ENCODE assay signal across 20 cellular contexts in the genomic region with DNA sequence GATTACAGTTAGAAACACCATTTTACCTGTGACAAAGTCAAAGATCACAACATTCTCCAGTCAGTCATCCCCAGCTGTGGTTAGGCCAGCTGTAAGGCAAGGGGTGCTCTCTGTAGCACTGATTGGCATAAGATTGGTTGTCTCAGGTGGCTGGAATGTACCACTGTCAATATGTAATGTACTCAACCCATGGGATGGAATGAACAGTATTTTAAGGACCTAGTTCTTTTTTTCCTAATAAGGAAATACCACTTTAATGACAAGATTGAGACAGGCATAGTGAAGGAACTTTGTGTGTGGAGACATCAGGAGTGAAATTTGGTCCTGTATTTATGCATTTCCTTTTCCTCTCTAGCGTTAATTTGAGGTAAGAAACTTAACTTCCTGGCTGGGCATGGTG.
"Had no signal": no experiment of that assay in that cellular context is flagged by ENCODE, and none has a peak within 500 bp of the region (broad histone marks: within the 10 kb centered on the region; RNA-seq: fewer than 3 reads in every experiment).

No MANE protein-coding gene starts in this region.

- H3K27ac ChIP-seq: gastrocnemius medialis, heart left ventricle, thyroid gland had no signal

- ATAC-seq: activated CD4-positive, CD25-positive, alpha-beta regulatory T cell treated with anti-CD3 and anti-CD28 coated beads, Interleukin-2, amount 50 U/mL, for 24 hours; activated naive CD8-positive, alpha-beta T cell treated with anti-CD3 and anti-CD28 coated beads, Interleukin-2, amount 50 U/mL, for 24 hours; gastrocnemius medialis; heart left ventricle had no signal

- H3K4me3 ChIP-seq: gastrocnemius medialis, heart left ventricle, lung, thyroid gland had no signal

- DNase-seq: activated CD8-positive, alpha-beta memory T cell treated with anti-CD3 and anti-CD28 coated beads for 24 hours; activated CD8-positive, alpha-beta memory T cell treated with anti-CD3 and anti-CD28 coated beads, Interleukin-2, amount 50 U/mL, for 48 hours; activated effector memory CD4-positive, alpha-beta T cell treated with Interleukin-2 at 50 U/mL for 16 hours; activated naive CD4-positive, alpha-beta T cell treated with anti-CD3 and anti-CD28 coated beads, Interleukin-2, amount 10 ng/mL, durations not matched to agents 7 days and 5 days; activated naive CD8-positive, alpha-beta T cell treated with anti-CD3 and anti-CD28 coated beads, Interleukin-2, amount 50 U/mL, for 24 hours; activated T-cell treated with anti-CD3 and anti-CD28 coated beads, Interleukin-2, amount 50 U/mL, for 48 hours; anterior cingulate cortex; effector CD4-positive, alpha-beta T cell; gastrocnemius medialis; heart left ventricle; nephron progenitor cell; nucleus accumbens; retina; stimulated activated CD4-positive, alpha-beta T cell treated with anti-CD3 and anti-CD28 coated beads, Interleukin-12 subunit alpha, Interleukin-12 subunit beta, amount 100 ng/mL, for 4 hours; stimulated activated CD4-positive, alpha-beta T cell treated with anti-CD3 and anti-CD28 coated beads, Interleukin-1b, Interleukin-23, amount 100 ng/mL, for 48 hours; stimulated activated CD8-positive, alpha-beta memory T cell treated with anti-CD3 and anti-CD28 coated beads, Interleukin-4, amount 100 ng/mL, for 48 hours; stimulated activated naive CD4-positive, alpha-beta T cell; thyroid gland had no signal

- H3K9me3 ChIP-seq: gastrocnemius medialis, thyroid gland had no signal

- H3K36me3 ChIP-seq: gastrocnemius medialis, heart left ventricle, thyroid gland had no signal

- H3K27me3 ChIP-seq: gastrocnemius medialis, heart left ventricle, thyroid gland had no signal

- H3K4me1 ChIP-seq: gastrocnemius medialis, heart left ventricle, thyroid gland had no signal
